8 cellular contexts compared by ENCODE assay signal in the genomic region with DNA sequence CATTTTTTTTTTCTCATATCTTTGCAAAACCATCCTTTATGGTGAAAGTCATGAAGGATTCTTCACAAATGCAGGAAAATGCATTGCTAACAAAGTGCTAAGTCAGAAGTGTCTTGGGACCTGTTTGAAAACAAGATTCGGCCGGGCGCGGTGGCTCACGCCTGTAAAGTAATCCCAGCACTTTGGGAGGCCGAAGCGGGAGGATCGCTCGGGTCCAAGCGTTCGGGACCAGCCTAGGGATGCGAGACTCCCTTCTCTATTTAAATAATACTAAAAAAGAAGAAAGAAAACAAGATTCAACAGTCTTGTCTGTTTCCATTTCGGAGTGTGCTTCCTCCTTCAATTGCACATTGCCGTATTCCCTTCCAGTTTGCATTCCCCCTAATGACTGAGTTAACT. TPM values are rescaled to one million over a fixed set of nuclear protein-coding genes. Genes with fewer than 3 reads are reported as not detected.
DNase-seq lines count a peak whose midpoint lies in the region; ATAC-seq and TF ChIP-seq lines count a peak whose summit lies in the region.

No MANE protein-coding gene starts in this region.

- peak overlapping the region; percentile 99 for H3K4me2 ChIP-seq in OCI-LY3 (ENCODE audit: low read length)

- no peak overlapping the region for H3K27ac ChIP-seq in CD4-positive, CD25-positive, alpha-beta regulatory T cell (ENCODE audit: insufficient read depth, low read length, poor library complexity, severe bottlenecking)
- peak overlapping the region; percentile 44; the same call in 1 of the 2 replicates for H3K27ac ChIP-seq in OCI-LY3 (ENCODE audit: low read length)
- peak overlapping the region; percentile 75 for H3K27ac ChIP-seq in effector memory CD4-positive, alpha-beta T cell (ENCODE audit: insufficient read depth, low read length, poor library complexity, severe bottlenecking)

- peak overlapping the region in 2 of 3 donors; percentile 90 to 91 for H3K27ac Mint-ChIP-seq in CD4-positive, CD25-positive, alpha-beta regulatory T cell

- no peaks in the 10 kb centered on the region for H3K9me3 ChIP-seq in CD4-positive, CD25-positive, alpha-beta regulatory T cell (ENCODE audit: control insufficient read depth in 2 of 2, low read length in 2 of 2)
- H3K9me3 ChIP-seq in OCI-LY3 (ENCODE audit: insufficient read depth, low read length) (no peaks in the 10 kb centered on the region), neuron (ENCODE audit: low read length) (no peaks in the 10 kb centered on the region)
- no peaks in the 10 kb centered on the region for H3K9me3 ChIP-seq in effector memory CD4-positive, alpha-beta T cell (ENCODE audit: control insufficient read depth, low read length)

- no peaks in the 10 kb centered on the region for H3K36me3 Mint-ChIP-seq in CD4-positive, CD25-positive, alpha-beta regulatory T cell

- peaks cover 12% of the 10 kb centered on the region for H3K4me1 ChIP-seq in CD4-positive, CD25-positive, alpha-beta regulatory T cell (ENCODE audit: control insufficient read depth, insufficient read depth, low read length, poor library complexity, severe bottlenecking)
- peaks cover 11% of the 10 kb centered on the region for H3K4me1 ChIP-seq in OCI-LY3 (ENCODE audit: low read length)
- H3K4me1 ChIP-seq in effector memory CD4-positive, alpha-beta T cell (ENCODE audit: control insufficient read depth, insufficient read depth, low read length, poor library complexity, severe bottlenecking) = peaks cover 4% of the 10 kb centered on the region
- H3K4me1 ChIP-seq in neuron (ENCODE audit: insufficient read depth, low read length) = peaks cover 9% of the 10 kb centered on the region

- H3K79me2 ChIP-seq in OCI-LY3 (ENCODE audit: low read length) = peaks cover 29% of the 10 kb centered on the region

- H2AFZ ChIP-seq in OCI-LY3 (ENCODE audit: low read depth, low read length) (peak overlapping the region; percentile 78; the same call in 1 of the 2 replicates), neuron (ENCODE audit: low read depth, low read length) (no peak overlapping the region)

- no peak for ATAC-seq in CD4-positive, CD25-positive, alpha-beta regulatory T cell (ENCODE audit: low read depth in 2 of 2)

- H3K9ac ChIP-seq in OCI-LY3 (ENCODE audit: low read length) = peak overlapping the region; percentile 94

- no peaks in the 10 kb centered on the region for H3K36me3 ChIP-seq in CD4-positive, CD25-positive, alpha-beta regulatory T cell (ENCODE audit: control insufficient read depth, insufficient read depth, low read length)
- H3K36me3 ChIP-seq in OCI-LY3 (replicated peaks; ENCODE audit: low read depth, low read length) (peaks cover 6% of the 10 kb centered on the region), neuron (ENCODE audit: insufficient read depth, low read length) (peaks cover 9% of the 10 kb centered on the region)
- H3K36me3 ChIP-seq in effector memory CD4-positive, alpha-beta T cell (ENCODE audit: control insufficient read depth, insufficient read depth, low read length) = no peaks in the 10 kb centered on the region

- no peak for DNase-seq in CD4-positive, CD25-positive, alpha-beta regulatory T cell
- no peak for DNase-seq in effector memory CD4-positive, alpha-beta T cell
- DNase-seq in stimulated activated CD4-positive, alpha-beta T cell treated with anti-CD3 and anti-CD28 coated beads, Interleukin-4, amount 100 ng/mL, for 24 hours = no peak
- DNase-seq in cerebellum (ENCODE audit: low spot score) = no peak
- DNase-seq in RPMI8226 = no peak
- no peak for DNase-seq in T1000 (lab: John Stamatoyannopoulos, UW)

- no peaks in the 10 kb centered on the region for H3K27me3 Mint-ChIP-seq in CD4-positive, CD25-positive, alpha-beta regulatory T cell

- H3K27me3 ChIP-seq in CD4-positive, CD25-positive, alpha-beta regulatory T cell (ENCODE audit: control insufficient read depth, insufficient read depth, low read length) = no peaks in the 10 kb centered on the region
- H3K27me3 ChIP-seq in OCI-LY3 (ENCODE audit: low read depth, low read length) = no peaks in the 10 kb centered on the region
- no peaks in the 10 kb centered on the region for H3K27me3 ChIP-seq in effector memory CD4-positive, alpha-beta T cell (replicated peaks; ENCODE audit: control insufficient read depth, insufficient read depth, low read length, poor library complexity, severe bottlenecking)
- no peaks in the 10 kb centered on the region for H3K27me3 ChIP-seq in neuron (ENCODE audit: insufficient read depth, low read length)

- no peak for TF ChIP-seq CTCF in OCI-LY3 (IDR thresholded peaks at IDR 0.05; ENCODE audit: low read depth, low read length)

- H3K4me1 Mint-ChIP-seq in CD4-positive, CD25-positive, alpha-beta regulatory T cell = peaks cover 10 to 44% (median 27%) of the 10 kb centered on the region in 4 donors

- no peaks in the 10 kb centered on the region for H3K9me3 Mint-ChIP-seq in CD4-positive, CD25-positive, alpha-beta regulatory T cell

- no peaks in the 10 kb centered on the region for H4K20me1 ChIP-seq in OCI-LY3 (ENCODE audit: insufficient read depth, low read length)

- H3K4me3 ChIP-seq in CD4-positive, CD25-positive, alpha-beta regulatory T cell (ENCODE audit: low read depth, low read length) = peak overlapping the region; percentile 88
- peak overlapping the region; percentile 96 for H3K4me3 ChIP-seq in OCI-LY3 (ENCODE audit: low read length)
- H3K4me3 ChIP-seq in effector memory CD4-positive, alpha-beta T cell (ENCODE audit: insufficient read depth, low read depth, low read length, poor library complexity, severe bottlenecking) = peak overlapping the region; percentile 84
- peak overlapping the region; percentile 70 for H3K4me3 ChIP-seq in neuron (ENCODE audit: low read length)

- peak overlapping the region; percentile 93 to 96 (median 94) for H3K4me3 Mint-ChIP-seq in CD4-positive, CD25-positive, alpha-beta regulatory T cell

RNA-seq across cellular contexts. Expression of gene EID2B, which starts 0.8 kb away (rescaled TPM):
- 4.8 TPM for total RNA-seq in CD4-positive, CD25-positive, alpha-beta regulatory T cell
- polyA plus RNA-seq in CD4-positive, CD25-positive, alpha-beta regulatory T cell = 10 to 100 TPM in 3 of 4 donors, 1 to 10 TPM in 1; 7.3 to 11.3 (median 10.3) TPM
- 14.5 TPM for total RNA-seq in cerebellum

RNA-seq across cellular contexts. Expression of gene EID2, which starts 8.1 kb away (rescaled TPM):
- 13.1 TPM for total RNA-seq in CD4-positive, CD25-positive, alpha-beta regulatory T cell
- polyA plus RNA-seq in CD4-positive, CD25-positive, alpha-beta regulatory T cell = 10 to 100 TPM; 20.2 to 32.7 (median 23.8) TPM
- total RNA-seq in cerebellum = 10.2 TPM

RNA-seq across cellular contexts. Expression of gene SELENOV, which starts 16.9 kb away (rescaled TPM):
- total RNA-seq in CD4-positive, CD25-positive, alpha-beta regulatory T cell = not detected
- not detected for polyA plus RNA-seq in CD4-positive, CD25-positive, alpha-beta regulatory T cell
- not detected for total RNA-seq in cerebellum

RNA-seq across cellular contexts. Expression of gene DLL3, which starts 33.1 kb away (rescaled TPM):
- 0.17 TPM for total RNA-seq in CD4-positive, CD25-positive, alpha-beta regulatory T cell
- polyA plus RNA-seq in CD4-positive, CD25-positive, alpha-beta regulatory T cell = under 1 TPM in 1 of 4 donors, not detected in 3; 0.13 TPM
- 16.8 TPM for total RNA-seq in cerebellum

RNA-seq across cellular contexts. Expression of gene TIMM50, which starts 51.2 kb away (rescaled TPM):
- 45.3 TPM for total RNA-seq in CD4-positive, CD25-positive, alpha-beta regulatory T cell
- 10 to 100 TPM; 35.4 to 47.4 (median 40.2) TPM for polyA plus RNA-seq in CD4-positive, CD25-positive, alpha-beta regulatory T cell
- total RNA-seq in cerebellum = 36.7 TPM
